Comparison of ENCODE assay signal across 1 cellular context in genomic region chr6:45697605-45698004, GRCh38.
TF ChIP-seq lines count a peak whose summit lies in the region.

No MANE protein-coding gene starts in this region.

TF ChIP-seq in IMR-90, 13 proteins besides CTCF, POLR2A, EP300 and RAD21 (continued from another document):
- TF ChIP-seq MXI1 (IDR thresholded peaks at IDR 0.05; ENCODE audit: borderline replicate concordance, low read depth, low read length) (0 out of 2 replicates have a peak, but pooled peaks have one; percentile 43), FOS (IDR thresholded peaks at IDR 0.05; ENCODE audit: low read depth, low read length) (peak; percentile 89), MAZ (IDR thresholded peaks at IDR 0.05; ENCODE audit: borderline replicate concordance, low read depth, low read length) (no peak), CEBPB (IDR thresholded peaks at IDR 0.05; ENCODE audit: low read depth, low read length) (peak; percentile 97)
